Comparison of ENCODE assay signal across 8 cellular contexts in genomic region chr11:44538375-44539054, GRCh38. TPM values are rescaled to one million over a fixed set of nuclear protein-coding genes. Genes with fewer than 3 reads are reported as not detected.
DNase-seq lines count a peak whose midpoint lies in the region; ATAC-seq and TF ChIP-seq lines count a peak whose summit lies in the region.

No MANE protein-coding gene starts in this region.

- ATAC-seq in GM19351 (IDR thresholded peaks at IDR 0.05; ENCODE audit: unreplicated experiment) (peak; percentile 88), esophagus mucosa (peak; percentile 91)
- ATAC-seq in naive thymus-derived CD4-positive, alpha-beta T cell = peak; percentile 90
- ATAC-seq in stimulated activated memory B cell treated with anti-CD40 and anti-IgM and Interleukin-4, amounts not matched to agents 10 μg/mL and 1 μg/mL and 100 μg/mL, for 72 hours = peak; percentile 86

- intact Hi-C loops in naive thymus-derived CD4-positive, alpha-beta T cell (cut with micrococcal nuclease) = loop anchor here (1.0 kb wide), 4 partner anchors 15 to 444 kb away; no protein-coding TSS in a partner anchor

- no peaks in the 10 kb centered on the region for H3K36me3 ChIP-seq in BE2C
- H3K36me3 ChIP-seq in HUES64 (ENCODE audit: insufficient read depth, low read length) = no peaks in the 10 kb centered on the region
- H3K36me3 ChIP-seq in OCI-LY3 (replicated peaks; ENCODE audit: low read depth, low read length) = no peaks in the 10 kb centered on the region
- no peaks in the 10 kb centered on the region for H3K36me3 ChIP-seq in naive thymus-derived CD4-positive, alpha-beta T cell (ENCODE audit: control insufficient read depth in 2 of 3, insufficient read depth in 3 of 3, low read length in 3 of 3)

- peak overlapping the region; percentile 68; the same call in 1 of the 2 replicates for H2AFZ ChIP-seq in OCI-LY3 (ENCODE audit: low read depth, low read length)

- 33% methylated on average over 21 of the region's 21 CpGs for WGBS in HUES64

- H3K79me2 ChIP-seq in OCI-LY3 (ENCODE audit: low read length) = no peaks in the 10 kb centered on the region

- H3K4me2 ChIP-seq in OCI-LY3 (ENCODE audit: low read length) = peak overlapping the region; percentile 60

- peak; percentile 56 for DNase-seq in BE2C
- peak; percentile 38 for DNase-seq in activated CD8-positive, alpha-beta memory T cell treated with anti-CD3 and anti-CD28 coated beads, Interleukin-2, amount 50 U/mL, for 24 hours (ENCODE audit: extremely low read depth)
- peak; percentile 26 to 74 (median 57) for DNase-seq in naive thymus-derived CD4-positive, alpha-beta T cell

- H4K20me1 ChIP-seq in OCI-LY3 (ENCODE audit: insufficient read depth, low read length) = no peaks in the 10 kb centered on the region

- no peak overlapping the region for H3K4me3 ChIP-seq in BE2C (ENCODE audit: low read depth, low read length)
- peak overlapping the region; percentile 17; the same call in 1 of the 2 replicates for H3K4me3 ChIP-seq in HUES64 (ENCODE audit: low read length)
- peak overlapping the region; percentile 53 for H3K4me3 ChIP-seq in OCI-LY3 (ENCODE audit: low read length)
- H3K4me3 ChIP-seq in naive thymus-derived CD4-positive, alpha-beta T cell (ENCODE audit: low read length) = no peak overlapping the region

- H3K27ac Mint-ChIP-seq in naive thymus-derived CD4-positive, alpha-beta T cell = peak overlapping the region in 1 of 9 donors; percentile 48
- no peak overlapping the region for H3K27ac Mint-ChIP-seq in stimulated activated memory B cell treated with anti-CD40 and anti-IgM and Interleukin-4, amounts not matched to agents 10 μg/mL and 1 μg/mL and 100 μg/mL, for 72 hours

- TF ChIP-seq CTCF in BE2C (IDR thresholded peaks at IDR 0.05; ENCODE audit: low read depth, low read length) = peak; percentile 73
- peak; percentile 91 for TF ChIP-seq CTCF in OCI-LY3 (IDR thresholded peaks at IDR 0.05; ENCODE audit: low read depth, low read length)

- H3K27me3 ChIP-seq in BE2C (no peaks in the 10 kb centered on the region), HUES64 (ENCODE audit: insufficient read depth, low read length) (peaks cover 13% of the 10 kb centered on the region), OCI-LY3 (ENCODE audit: low read depth, low read length) (peaks cover 13% of the 10 kb centered on the region)
- no peaks in the 10 kb centered on the region for H3K27me3 ChIP-seq in naive thymus-derived CD4-positive, alpha-beta T cell (ENCODE audit: control insufficient read depth in 2 of 2, insufficient read depth in 2 of 2, low read length in 2 of 2)

- peaks cover 0 to 6% (median 0%) of the 10 kb centered on the region in 7 donors for H3K4me1 Mint-ChIP-seq in naive thymus-derived CD4-positive, alpha-beta T cell
- no peaks in the 10 kb centered on the region for H3K4me1 Mint-ChIP-seq in stimulated activated memory B cell treated with anti-CD40 and anti-IgM and Interleukin-4, amounts not matched to agents 10 μg/mL and 1 μg/mL and 100 μg/mL, for 72 hours

- POLR2A ChIA-PET in naive thymus-derived CD4-positive, alpha-beta T cell (lab: Charles Lee) = no interaction called here

- no peaks in the 10 kb centered on the region for H3K36me3 Mint-ChIP-seq in naive thymus-derived CD4-positive, alpha-beta T cell
- no peaks in the 10 kb centered on the region for H3K36me3 Mint-ChIP-seq in stimulated activated memory B cell treated with anti-CD40 and anti-IgM and Interleukin-4, amounts not matched to agents 10 μg/mL and 1 μg/mL and 100 μg/mL, for 72 hours

- H3K9me3 Mint-ChIP-seq in naive thymus-derived CD4-positive, alpha-beta T cell = no peaks in the 10 kb centered on the region
- H3K9me3 Mint-ChIP-seq in stimulated activated memory B cell treated with anti-CD40 and anti-IgM and Interleukin-4, amounts not matched to agents 10 μg/mL and 1 μg/mL and 100 μg/mL, for 72 hours = peaks cover 3% of the 10 kb centered on the region

- no peak overlapping the region for H3K9ac ChIP-seq in HUES64 (ENCODE audit: low read depth, low read length)
- H3K9ac ChIP-seq in OCI-LY3 (ENCODE audit: low read length) = peak overlapping the region; percentile 15; the same call in 1 of the 2 replicates

- H3K4me3 Mint-ChIP-seq in naive thymus-derived CD4-positive, alpha-beta T cell = no peak overlapping the region
- no peak overlapping the region for H3K4me3 Mint-ChIP-seq in stimulated activated memory B cell treated with anti-CD40 and anti-IgM and Interleukin-4, amounts not matched to agents 10 μg/mL and 1 μg/mL and 100 μg/mL, for 72 hours

- no peaks in the 10 kb centered on the region for H3K9me3 ChIP-seq in BE2C
- no peaks in the 10 kb centered on the region for H3K9me3 ChIP-seq in HUES64 (ENCODE audit: insufficient read depth, low read depth, low read length)
- no peaks in the 10 kb centered on the region for H3K9me3 ChIP-seq in OCI-LY3 (ENCODE audit: insufficient read depth, low read length)
- no peaks in the 10 kb centered on the region for H3K9me3 ChIP-seq in naive thymus-derived CD4-positive, alpha-beta T cell (ENCODE audit: control insufficient read depth in 2 of 3, low read length in 3 of 3)

- H3K4me1 ChIP-seq in BE2C (no peaks in the 10 kb centered on the region), HUES64 (ENCODE audit: insufficient read depth, low read length) (peaks cover 12% of the 10 kb centered on the region), OCI-LY3 (ENCODE audit: low read length) (peaks cover 11% of the 10 kb centered on the region)
- no peaks in the 10 kb centered on the region for H3K4me1 ChIP-seq in naive thymus-derived CD4-positive, alpha-beta T cell (ENCODE audit: control insufficient read depth in 2 of 2, insufficient read depth in 2 of 2, low read length in 2 of 2)

- H3K27me3 Mint-ChIP-seq in naive thymus-derived CD4-positive, alpha-beta T cell = peaks cover 0 to 4% (median 3%) of the 10 kb centered on the region in 5 donors
- H3K27me3 Mint-ChIP-seq in stimulated activated memory B cell treated with anti-CD40 and anti-IgM and Interleukin-4, amounts not matched to agents 10 μg/mL and 1 μg/mL and 100 μg/mL, for 72 hours = peaks cover 34% of the 10 kb centered on the region

- H3K27ac ChIP-seq in HUES64 (ENCODE audit: low read depth, low read length) (no peak overlapping the region), OCI-LY3 (ENCODE audit: low read length) (no peak overlapping the region)
- H3K27ac ChIP-seq in naive thymus-derived CD4-positive, alpha-beta T cell (ENCODE audit: low read depth, low read length) = no peak overlapping the region

- CTCF ChIA-PET in naive thymus-derived CD4-positive, alpha-beta T cell (lab: Charles Lee) = interaction anchor here (1.3 to 5.4 kb wide), 5 partner anchors 15 to 433 kb away, joined by 3 to 20 read pairs (median 5); partner anchors contain the start of gene CD82

RNA-seq across cellular contexts. Expression of gene CD82, which starts 26.9 kb away (rescaled TPM):
- 1.3 TPM for polyA plus RNA-seq in BE2C (2012; ENCODE audit: insufficient read depth, insufficient read length, low read depth)
- 6.9 TPM for polyA plus RNA-seq in HUES64 (2013, experiment 1 of 2)
- 7.4 TPM for polyA plus RNA-seq in HUES64 (2013, experiment 2 of 2)
- total RNA-seq in esophagus mucosa = 292 TPM
- 100 to 1,000 TPM in 1 of 5 experiments, 10 to 100 TPM in 4; 37.0 to 319 (median 57.2) TPM for total RNA-seq in naive thymus-derived CD4-positive, alpha-beta T cell
- polyA plus RNA-seq in naive thymus-derived CD4-positive, alpha-beta T cell = 10 to 100 TPM; 36.4 to 63.1 TPM

Comparison
In these comparisons a context has a peak if more than half of its experiments do, and no peak if none do; other contexts are left out.
1. H3K4me3 ChIP-seq: peak in HUES64 (single experiment) and OCI-LY3 (single experiment); none in BE2C (single experiment) and naive thymus-derived CD4-positive, alpha-beta T cell (single experiment).
2. Peak in every context shown above with its lines, with median percentiles within 50 percentile points of each other: DNase-seq and ATAC-seq.